In the genomic region with DNA sequence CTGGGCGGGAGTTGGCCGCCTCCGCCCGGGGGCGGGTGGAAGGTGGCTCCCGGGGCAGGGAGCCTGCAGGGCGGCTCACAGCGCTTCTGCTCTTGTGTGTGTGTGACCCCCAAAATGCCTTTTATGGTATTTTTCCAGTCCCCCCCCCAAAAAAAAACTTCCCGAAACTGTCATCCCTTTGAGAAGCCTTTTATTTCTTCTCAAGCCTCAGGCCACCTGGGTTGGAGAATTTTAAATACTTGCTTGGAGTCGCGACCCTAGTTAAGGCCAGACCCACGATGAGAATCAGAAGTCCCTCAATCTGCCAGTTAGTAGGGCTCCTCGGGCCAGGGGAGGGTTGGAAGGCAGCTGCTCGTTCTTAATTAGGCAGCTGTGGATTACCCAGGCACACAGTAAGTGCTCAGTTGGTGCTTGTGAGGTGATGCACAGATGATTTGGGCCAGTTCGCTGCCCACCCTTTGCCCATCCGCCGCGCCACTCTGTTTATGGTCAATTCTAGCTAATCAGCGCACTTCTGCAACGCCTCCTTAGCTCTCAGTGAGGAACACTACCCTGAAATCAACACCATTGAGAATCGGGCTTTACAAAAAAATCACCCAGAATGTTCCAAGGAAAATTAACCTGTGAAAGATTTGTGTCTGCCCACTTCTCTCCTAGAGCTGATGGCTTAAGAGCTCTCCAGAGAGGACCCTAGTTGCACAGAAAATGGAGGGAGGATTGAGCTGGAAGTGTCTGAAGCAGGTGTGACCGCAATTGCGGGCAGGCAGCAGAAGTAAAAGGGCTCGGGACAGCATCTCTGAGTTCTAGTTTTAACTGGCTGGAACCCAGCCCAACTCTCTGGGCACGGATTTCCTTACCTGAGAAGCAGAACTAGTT, we compare ENCODE assay signal across 7 cellular contexts. TPM values are rescaled to one million over a fixed set of nuclear protein-coding genes. Genes with fewer than 3 reads are reported as not detected.
DNase-seq lines count a peak whose midpoint lies in the region; ATAC-seq and TF ChIP-seq lines count a peak whose summit lies in the region.

No MANE protein-coding gene starts in this region.

- peak overlapping the region in 3 of 4 donors; percentile 71 to 80 (median 73) for H3K27ac ChIP-seq in body of pancreas
- no peak overlapping the region for H3K27ac ChIP-seq in right lobe of liver
- peak overlapping the region; percentile 50 to 56 for H3K27ac ChIP-seq in tibial artery

- H3K36me3 ChIP-seq in MG63 (no peaks in the 10 kb centered on the region), body of pancreas (replicated peaks in 1 of 2; ENCODE audit: insufficient read depth in 1 of 2, low read depth in 2 of 2) (no peaks in the 10 kb centered on the region), right lobe of liver (no peaks in the 10 kb centered on the region), tibial artery (no peaks in the 10 kb centered on the region)

- H3K4me3 ChIP-seq in MG63 (peak overlapping the region; percentile 57), body of pancreas (peak overlapping the region; percentile 39 to 90), right lobe of liver (peak overlapping the region; percentile 47 to 55 (median 49)), tibial artery (peak overlapping the region; percentile 84 to 89)

- H3K4me1 ChIP-seq in body of pancreas (peaks cover 25% of the 10 kb centered on the region), right lobe of liver (peaks cover 0 to 18% (median 4%) of the 10 kb centered on the region in 4 donors), tibial artery (peaks cover 0 to 27% (median 16%) of the 10 kb centered on the region in 4 donors)

- H3K9me3 ChIP-seq in MG63 (no peaks in the 10 kb centered on the region), body of pancreas (no peaks in the 10 kb centered on the region), right lobe of liver (no peaks in the 10 kb centered on the region), tibial artery (no peaks in the 10 kb centered on the region)

- TF ChIP-seq POLR2A in GM18505 (IDR thresholded peaks at IDR 0.05; ENCODE audit: borderline replicate concordance, extremely low read depth, insufficient read depth, insufficient read length) (no peak), body of pancreas (IDR thresholded peaks at IDR 0.05) (peak in 1 of 3 donors; percentile 41), right lobe of liver (IDR thresholded peaks at IDR 0.05) (no peak)

- intact Hi-C loops in body of pancreas (cut with DNase I) (no loop called here), right lobe of liver (cut with DNase I) (no loop called here), tibial artery (cut with DNase I; ENCODE audit: low total_unique reads) (loop anchor here (10.0 kb wide), 1 partner anchor 334 kb away; no protein-coding TSS in a partner anchor)

- DNase-seq in MG63 (no peak), body of pancreas (peak in 2 of 4 donors; percentile 40 to 45), right lobe of liver (no peak), tibial artery (no peak), NCI-H1048 (lab: John Stamatoyannopoulos, UW) (no peak)

- ATAC-seq in GM18505 (IDR thresholded peaks at IDR 0.05; ENCODE audit: unreplicated experiment) (peak; percentile 27), body of pancreas (no peak), right lobe of liver (peak in 1 of 4 donors; percentile 8), GM21619 (IDR thresholded peaks at IDR 0.05; ENCODE audit: unreplicated experiment) (no peak)

- TF ChIP-seq CTCF in body of pancreas (IDR thresholded peaks at IDR 0.05): no peak
- TF ChIP-seq CTCF in right lobe of liver (IDR thresholded peaks at IDR 0.05): no peak
- no peak for TF ChIP-seq CTCF in tibial artery (IDR thresholded peaks at IDR 0.05)

- H3K27me3 ChIP-seq in MG63 (no peaks in the 10 kb centered on the region), body of pancreas (no peaks in the 10 kb centered on the region), right lobe of liver (no peaks in the 10 kb centered on the region), tibial artery (no peaks in the 10 kb centered on the region)

- 1 to 4% methylated on average over 9 to 25 of the region's 25 CpGs for WGBS in body of pancreas, 2 donors
- 10% methylated on average over 15 of the region's 25 CpGs for WGBS in right lobe of liver (ENCODE audit: insufficient coverage, low coverage, low lambda C conversion rate, missing lambda C conversion rate)

RNA-seq across cellular contexts. Expression of a gene that starts 0.6 kb away (rescaled TPM):
- 2.9 and 4.2 TPM in 2 replicates for total RNA-seq in MG63 (2014; rRNA removed; shearing (Covaris generic); ENCODE audit: low replicate concordance)
- total RNA-seq in body of pancreas (10 to 100 TPM; 51.4 TPM), right lobe of liver (1 to 10 TPM in 3 of 6 experiments, under 1 TPM in 3; 0.62 to 1.4 (median 0.96) TPM)

Comparison
In these comparisons a context has a peak if more than half of its experiments do, and no peak if none do; other contexts are left out.
1. H3K27ac ChIP-seq: peak in body of pancreas (3 of 4) and tibial artery (2 of 2); none in right lobe of liver (0 of 3).
2. Peak in every context shown above with its lines, with median percentiles within 50 percentile points of each other: H3K4me3 ChIP-seq.